1 cellular context compared by ENCODE assay signal in genomic region chr2:195304310-195304709, GRCh38.
TF ChIP-seq lines count a peak whose summit lies in the region.

No MANE protein-coding gene starts in this region.

TF ChIP-seq in IMR-90, 13 proteins besides CTCF, POLR2A, EP300 and RAD21:
- no peak for TF ChIP-seq SMC3 (IDR thresholded peaks at IDR 0.05; ENCODE audit: low read depth, low read length)
- no peak for TF ChIP-seq MXI1 (IDR thresholded peaks at IDR 0.05; ENCODE audit: borderline replicate concordance, low read depth, low read length)
